ENCODE assay signal across 34 cellular contexts in the genomic region with DNA sequence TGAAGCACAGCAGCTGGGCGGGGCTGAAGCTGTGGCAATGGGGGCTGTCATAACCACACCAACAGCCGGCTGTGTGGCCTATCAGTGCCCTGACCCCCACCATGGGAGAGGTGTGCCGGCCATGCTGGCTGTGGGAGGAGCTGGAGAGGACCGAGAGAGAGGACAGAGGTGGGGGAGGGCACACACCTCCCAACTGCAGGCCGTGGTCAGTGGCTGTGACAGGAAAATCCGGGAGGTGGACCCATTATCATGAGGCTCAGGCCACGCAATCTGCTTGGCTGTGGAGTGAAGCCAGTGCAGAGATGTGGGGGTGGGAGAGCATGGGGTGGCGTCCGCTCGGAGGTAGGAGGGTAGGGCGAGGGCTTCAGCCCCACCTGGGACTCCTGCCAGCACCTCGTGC.
"Had no signal": no experiment of that assay in that cellular context is flagged by ENCODE, and none has a peak within 500 bp of the region (broad histone marks: within the 10 kb centered on the region; RNA-seq: fewer than 3 reads in every experiment).

No MANE protein-coding gene starts in this region.

- H3K27me3 ChIP-seq: ascending aorta, body of pancreas, breast epithelium, Peyer's patch had no signal

- H3K9me3 ChIP-seq: ascending aorta, Peyer's patch had no signal

- H3K4me1 ChIP-seq: body of pancreas, breast epithelium had no signal

- H3K9me3 Mint-ChIP-seq: activated CD4-positive, alpha-beta memory T cell treated with anti-CD3 and anti-CD28 coated beads, Interleukin-2, amount 10 ng/mL, durations not matched to agents 7 days and 5 days; activated naive CD4-positive, alpha-beta T cell treated with anti-CD3 and anti-CD28 coated beads, Interleukin-2, amount 10 ng/mL, durations not matched to agents 7 days and 5 days had no signal

- H3K27ac Mint-ChIP-seq: activated CD4-positive, alpha-beta memory T cell treated with anti-CD3 and anti-CD28 coated beads, Interleukin-2, amount 10 ng/mL, durations not matched to agents 7 days and 5 days; activated CD8-positive, alpha-beta memory T cell treated with anti-CD3 and anti-CD28 coated beads, Interleukin-2, amount 10 ng/mL, durations not matched to agents 7 days and 5 days; activated naive CD4-positive, alpha-beta T cell treated with anti-CD3 and anti-CD28 coated beads, Interleukin-2, amount 10 ng/mL, durations not matched to agents 7 days and 5 days; activated naive CD8-positive, alpha-beta T cell had no signal

- H3K27ac ChIP-seq: ascending aorta, body of pancreas, breast epithelium, Peyer's patch, VCaP had no signal

- ATAC-seq: activated CD8-positive, alpha-beta memory T cell treated with anti-CD3 and anti-CD28 coated beads, Interleukin-2, amount 10 ng/mL, durations not matched to agents 7 days and 5 days; body of pancreas; PC-3; Right ventricle myocardium inferior had no signal

- DNase-seq: activated CD4-positive, alpha-beta memory T cell treated with anti-CD3 and anti-CD28 coated beads, Interleukin-2, amount 10 ng/mL, durations not matched to agents 7 days and 5 days; activated CD4-positive, alpha-beta T cell treated with anti-CD3 and anti-CD28 coated beads for 1 hour; activated CD4-positive, alpha-beta T cell treated with anti-CD3 and anti-CD28 coated beads for 48 hours; activated CD4-positive, CD25-positive, alpha-beta regulatory T cell; activated CD8-positive, alpha-beta memory T cell treated with anti-CD3 and anti-CD28 coated beads for 24 hours; activated CD8-positive, alpha-beta memory T cell treated with anti-CD3 and anti-CD28 coated beads, Interleukin-2, amount 10 ng/mL, durations not matched to agents 7 days and 5 days; activated CD8-positive, alpha-beta memory T cell treated with anti-CD3 and anti-CD28 coated beads, Interleukin-2, amount 50 U/mL, for 48 hours; activated effector memory CD4-positive, alpha-beta T cell treated with Interleukin-2 at 50 U/mL for 16 hours; activated naive CD4-positive, alpha-beta T cell treated with anti-CD3 and anti-CD28 coated beads, Interleukin-2, amount 10 ng/mL, durations not matched to agents 7 days and 5 days; activated T-cell treated with anti-CD3 and anti-CD28 coated beads, Interleukin-2, amount 50 U/mL, for 48 hours; amygdala; body of pancreas; NCI-H1105; NCI-H1417 treated with DMSO at 0.1 percent for 48 hours; NCI-H187 treated with DMSO at 0.1 percent for 48 hours; NCI-H2081; NCI-H345; NCI-H510A; NCI-H526; NCI-H748 treated with DMSO at 0.1 percent for 48 hours; NK-92 treated with Interleukin-12 subunit alpha and Interleukin-12 subunit beta, amount 100 ng/mL, for 24 hours; PC-3; Peyer's patch; RPMI8226; SIG-M5; SW 1271; T-helper 1 cell; T-helper 2 cell; T-helper 9 cell had no signal

- H3K4me3 Mint-ChIP-seq: activated CD4-positive, alpha-beta memory T cell treated with anti-CD3 and anti-CD28 coated beads, Interleukin-2, amount 10 ng/mL, durations not matched to agents 7 days and 5 days; activated CD8-positive, alpha-beta memory T cell treated with anti-CD3 and anti-CD28 coated beads, Interleukin-2, amount 10 ng/mL, durations not matched to agents 7 days and 5 days; activated naive CD4-positive, alpha-beta T cell treated with anti-CD3 and anti-CD28 coated beads, Interleukin-2, amount 10 ng/mL, durations not matched to agents 7 days and 5 days; activated naive CD8-positive, alpha-beta T cell had no signal

- H3K4me1 Mint-ChIP-seq: activated CD4-positive, alpha-beta memory T cell treated with anti-CD3 and anti-CD28 coated beads, Interleukin-2, amount 10 ng/mL, durations not matched to agents 7 days and 5 days; activated CD8-positive, alpha-beta memory T cell treated with anti-CD3 and anti-CD28 coated beads, Interleukin-2, amount 10 ng/mL, durations not matched to agents 7 days and 5 days; activated naive CD4-positive, alpha-beta T cell treated with anti-CD3 and anti-CD28 coated beads, Interleukin-2, amount 10 ng/mL, durations not matched to agents 7 days and 5 days had no signal

- H3K27me3 Mint-ChIP-seq: activated CD4-positive, alpha-beta memory T cell treated with anti-CD3 and anti-CD28 coated beads, Interleukin-2, amount 10 ng/mL, durations not matched to agents 7 days and 5 days; activated CD8-positive, alpha-beta memory T cell treated with anti-CD3 and anti-CD28 coated beads, Interleukin-2, amount 10 ng/mL, durations not matched to agents 7 days and 5 days; activated naive CD8-positive, alpha-beta T cell had no signal

- H3K4me3 ChIP-seq: ascending aorta, body of pancreas, breast epithelium, Peyer's patch had no signal

- H3K36me3 Mint-ChIP-seq: activated CD8-positive, alpha-beta memory T cell treated with anti-CD3 and anti-CD28 coated beads, Interleukin-2, amount 10 ng/mL, durations not matched to agents 7 days and 5 days; activated naive CD4-positive, alpha-beta T cell treated with anti-CD3 and anti-CD28 coated beads, Interleukin-2, amount 10 ng/mL, durations not matched to agents 7 days and 5 days; activated naive CD8-positive, alpha-beta T cell had no signal

- H3K36me3 ChIP-seq: ascending aorta, breast epithelium, Peyer's patch had no signal
